ENCODE assay signal across 14 cellular contexts in genomic region chr12:11669348-11669747, GRCh38.
"Had no signal": no experiment of that assay in that cellular context is flagged by ENCODE, and none has a peak within 500 bp of the region (broad histone marks: within the 10 kb centered on the region; RNA-seq: fewer than 3 reads in every experiment).

No MANE protein-coding gene starts in this region.

- H3K4me1 ChIP-seq: foreskin keratinocyte had no signal

- H3K9me3 Mint-ChIP-seq: activated T-cell treated with anti-CD3 and anti-CD28 coated beads, Interleukin-2, amount 50 U/mL, for 4 hours; stimulated activated effector memory CD8-positive, alpha-beta T cell treated with anti-CD3 and anti-CD28 coated beads, Interleukin-12 subunit alpha, Interleukin-12 subunit beta, amount 100 ng/mL, for 72 hours had no signal

- ATAC-seq: foreskin keratinocyte; naive thymus-derived CD8-positive, alpha-beta T cell; stimulated activated effector memory CD8-positive, alpha-beta T cell treated with anti-CD3 and anti-CD28 coated beads, Interleukin-12 subunit alpha, Interleukin-12 subunit beta, amount 100 ng/mL, for 72 hours had no signal

- H3K4me3 ChIP-seq: esophagus squamous epithelium, mucosa of descending colon, right atrium auricular region, tibial nerve had no signal

- H3K27me3 ChIP-seq: dorsolateral prefrontal cortex, esophagus squamous epithelium, foreskin keratinocyte, right atrium auricular region, tibial nerve had no signal

- H3K27me3 Mint-ChIP-seq: activated naive CD8-positive, alpha-beta T cell; naive thymus-derived CD8-positive, alpha-beta T cell had no signal

- H3K27ac ChIP-seq: foreskin keratinocyte, right atrium auricular region, tibial nerve had no signal

- DNase-seq: activated CD4-positive, alpha-beta T cell treated with anti-CD3 and anti-CD28 coated beads for 1 hour; activated CD4-positive, alpha-beta T cell treated with anti-CD3 and anti-CD28 coated beads, Interleukin-2, amount 50 U/mL, for 48 hours; activated effector memory CD4-positive, alpha-beta T cell treated with anti-CD3 and anti-CD28 coated beads, Interleukin-2, amount 50 U/mL, for 16 hours; activated T-cell treated with anti-CD3 and anti-CD28 coated beads, Interleukin-2, amount 50 U/mL, for 4 hours; dorsolateral prefrontal cortex; esophagus squamous epithelium; foreskin keratinocyte; head of caudate nucleus; mucosa of descending colon; naive thymus-derived CD8-positive, alpha-beta T cell had no signal

- H3K36me3 ChIP-seq: esophagus squamous epithelium, right atrium auricular region, tibial nerve had no signal

- H3K36me3 Mint-ChIP-seq: naive thymus-derived CD8-positive, alpha-beta T cell had no signal

- H3K4me3 Mint-ChIP-seq: activated naive CD8-positive, alpha-beta T cell; activated T-cell treated with anti-CD3 and anti-CD28 coated beads, Interleukin-2, amount 50 U/mL, for 4 hours; naive thymus-derived CD8-positive, alpha-beta T cell; stimulated activated effector memory CD8-positive, alpha-beta T cell treated with anti-CD3 and anti-CD28 coated beads, Interleukin-12 subunit alpha, Interleukin-12 subunit beta, amount 100 ng/mL, for 72 hours had no signal

- H3K9me3 ChIP-seq: esophagus squamous epithelium, mucosa of descending colon, right atrium auricular region, tibial nerve had no signal

- H3K27ac Mint-ChIP-seq: activated naive CD8-positive, alpha-beta T cell; stimulated activated effector memory CD8-positive, alpha-beta T cell treated with anti-CD3 and anti-CD28 coated beads, Interleukin-12 subunit alpha, Interleukin-12 subunit beta, amount 100 ng/mL, for 72 hours had no signal
